Comparison of ENCODE assay signal across 8 cellular contexts in the genomic region with DNA sequence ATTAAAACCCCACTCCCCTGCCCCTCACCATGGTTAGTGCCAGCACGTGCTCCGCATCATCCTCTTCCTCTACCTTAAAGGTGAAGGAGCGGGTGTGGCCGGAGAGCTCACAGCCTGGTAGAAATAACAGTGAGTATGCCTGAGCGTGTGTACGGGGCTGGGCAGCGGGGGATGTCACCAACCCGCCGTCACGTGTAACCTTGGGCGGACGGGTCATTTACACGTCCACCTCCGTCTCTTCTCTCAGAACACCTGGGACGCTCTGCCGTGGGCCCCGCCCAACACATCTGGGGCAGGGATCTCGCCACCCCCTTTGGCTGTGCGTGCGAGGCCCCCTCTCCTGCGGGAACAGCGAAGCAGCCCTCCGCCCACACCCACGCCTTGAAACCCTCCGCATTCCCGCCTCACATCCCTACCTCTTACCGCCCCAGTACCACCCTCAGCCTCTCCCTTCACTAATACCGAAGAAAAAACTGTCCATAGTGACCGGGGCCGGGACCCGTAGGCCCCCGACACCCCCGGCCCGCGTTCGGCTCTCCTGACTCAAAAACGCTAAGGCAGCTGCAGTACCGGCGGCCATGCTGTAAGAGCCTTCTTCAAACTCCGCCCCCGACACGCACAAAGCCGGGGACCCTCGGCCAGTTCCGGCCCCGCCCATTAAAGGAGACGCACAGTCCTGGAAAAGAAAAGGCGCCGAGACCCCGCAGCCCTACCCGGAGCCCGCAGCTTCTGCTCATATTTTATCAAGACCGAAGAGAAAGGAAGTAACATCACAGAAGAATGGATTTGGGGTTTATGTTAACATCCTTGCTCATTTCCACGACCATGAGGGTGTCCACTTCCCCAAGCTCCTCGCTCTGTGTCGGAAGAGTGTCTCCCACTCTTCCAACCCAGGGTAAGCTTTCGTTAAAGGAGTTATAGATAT. TPM values are rescaled to one million over a fixed set of nuclear protein-coding genes. Genes with fewer than 3 reads are reported as not detected.
DNase-seq lines count a peak whose midpoint lies in the region; ATAC-seq and TF ChIP-seq lines count a peak whose summit lies in the region.

A gene with protein sequence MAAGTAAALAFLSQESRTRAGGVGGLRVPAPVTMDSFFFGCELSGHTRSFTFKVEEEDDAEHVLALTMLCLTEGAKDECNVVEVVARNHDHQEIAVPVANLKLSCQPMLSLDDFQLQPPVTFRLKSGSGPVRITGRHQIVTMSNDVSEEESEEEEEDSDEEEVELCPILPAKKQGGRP (minus strand): TSS at position 636 of the 925 bp plus-strand sequence. CDS start 56 bp downstream, at position 580.

- H3K4me3 ChIP-seq in DND-41 (ENCODE audit: low read depth in 1 of 2, low read length in 2 of 2), result peak within 1 kb of the TSS; percentile 94 to 99
- peak within 1 kb of the TSS; percentile 91 for H3K4me3 ChIP-seq in GM23248
- H3K4me3 ChIP-seq in tibial nerve, result peak within 1 kb of the TSS; percentile 46 to 74 (median 64)

- intact Hi-C loops in cardiac septum (cut with DNase I) (loop anchor here (2.0 kb wide), 1 partner anchor 36 kb away; a partner anchor contains a TSS), posterior cingulate gyrus (cut with DNase I) (loop anchor here (10.0 kb wide), 1 partner anchor 568 kb away; no protein-coding TSS in a partner anchor)

- TF ChIP-seq POLR2A in tibial nerve (IDR thresholded peaks at IDR 0.05), result no peak

- H2AFZ ChIP-seq in DND-41 (ENCODE audit: low read depth, low read length) (peak within 1 kb of the TSS; percentile 98), GM23248 (peak within 1 kb of the TSS; percentile 69)

- no peaks in the 10 kb centered on the region for H3K9me3 ChIP-seq in DND-41 (ENCODE audit: insufficient read depth, low read length, severe bottlenecking)
- no peaks in the 10 kb centered on the region for H3K9me3 ChIP-seq in GM23248 (ENCODE audit: low read depth)
- no peaks in the 10 kb centered on the region for H3K9me3 ChIP-seq in tibial nerve

- no peaks in the 10 kb centered on the region for H3K9me2 ChIP-seq in GM23248 (ENCODE audit: insufficient read depth)

- H3K9ac ChIP-seq in DND-41 (ENCODE audit: low read depth, low read length) (peak within 1 kb of the TSS; percentile 78), GM23248 (peak within 1 kb of the TSS; percentile 83)

- H3K27me3 ChIP-seq in DND-41 (ENCODE audit: insufficient read depth, low read length, poor library complexity) (no peaks in the 10 kb centered on the region), GM23248 (replicated peaks; ENCODE audit: insufficient read depth) (no peaks in the 10 kb centered on the region), tibial nerve (peaks cover 0 to 22% of the 10 kb centered on the region in 2 donors)

- H3K4me1 ChIP-seq in DND-41 (ENCODE audit: insufficient read depth, low read length) (peaks cover 39% of the 10 kb centered on the region), GM23248 (ENCODE audit: insufficient read depth) (peaks cover 8% of the 10 kb centered on the region; the same call in 1 of the 2 replicates), tibial nerve (peaks cover 0 to 62% (median 22%) of the 10 kb centered on the region in 4 donors)

- ATAC-seq in DND-41 (ENCODE audit: insufficient read depth, low read depth), result peak; percentile 94

- DNase-seq in DND-41 (peak; percentile 93), GM23248 (peak; percentile 95), MV-4-11 (lab: John Stamatoyannopoulos, UW) (peak; percentile 69), T follicular helper cell (ENCODE audit: low read depth) (peak; percentile 73), cardiac septum (ENCODE audit: low spot score) (peak; percentile 87), posterior cingulate gyrus (peak; percentile 67 to 98 (median 87)), tibial nerve (ENCODE audit: low spot score in 2 of 2) (peak; percentile 65 to 82)
- DNase-seq in activated naive CD8-positive, alpha-beta T cell treated with anti-CD3 and anti-CD28 coated beads, Interleukin-2, amount 50 U/mL, for 16 hours (ENCODE audit: low read depth, low spot score), result peak; percentile 81

- H3K4me2 ChIP-seq in DND-41 (ENCODE audit: insufficient read depth, low read length) (peak within 1 kb of the TSS; percentile 99), GM23248 (ENCODE audit: unreplicated experiment) (peak within 1 kb of the TSS; percentile 97)

- H3K36me3 ChIP-seq in DND-41 (ENCODE audit: insufficient read depth, low read length) (peaks cover 52% of the 10 kb centered on the region), GM23248 (ENCODE audit: low read depth) (peaks cover 35% of the 10 kb centered on the region), tibial nerve (peaks cover 0 to 37% (median 0%) of the 10 kb centered on the region in 3 donors)

- peaks cover 3% of the 10 kb centered on the region for H4K20me1 ChIP-seq in DND-41 (ENCODE audit: insufficient read depth, low read length)
- no peaks in the 10 kb centered on the region for H4K20me1 ChIP-seq in GM23248 (ENCODE audit: insufficient read depth)

- peaks cover 52% of the 10 kb centered on the region for H3F3A ChIP-seq in GM23248 (ENCODE audit: insufficient read depth)

- whole genome bisulfite sequencing in GM23248 (ENCODE audit: low coverage in 1 of 2, low lambda C conversion rate in 2 of 2, missing lambda C conversion rate in 2 of 2), 2 experiments, result 1 to 2% methylated on average over 44 to 57 of the region's 57 CpGs
- WGBS in tibial nerve, 2 donors, result 1 to 2% methylated on average over 40 to 57 of the region's 57 CpGs

- peak in 1 of 2 donors; percentile 59 for TF ChIP-seq EP300 in tibial nerve (IDR thresholded peaks at IDR 0.05)

- TF ChIP-seq CTCF in DND-41 (IDR thresholded peaks at IDR 0.05; ENCODE audit: borderline replicate concordance, extremely low read depth, low read length, poor library complexity, severe bottlenecking) (no peak), tibial nerve (IDR thresholded peaks at IDR 0.05) (no peak)

- H3K27ac ChIP-seq in DND-41 (ENCODE audit: low read length), result peak within 1 kb of the TSS; percentile 79
- H3K27ac ChIP-seq in GM23248, result peak within 1 kb of the TSS; percentile 34
- H3K27ac ChIP-seq in tibial nerve, result peak within 1 kb of the TSS in 3 of 4 donors; percentile 50 to 63 (median 50)

- H3K79me2 ChIP-seq in DND-41 (ENCODE audit: insufficient read depth, low read length), result peaks cover 17% of the 10 kb centered on the region
- H3K79me2 ChIP-seq in GM23248 (ENCODE audit: insufficient read depth), result peaks cover 34% of the 10 kb centered on the region; the same call in 1 of the 2 replicates

- in situ Hi-C loops in GM23248 (cut with MboI), result loop anchor here (10.0 kb wide), 1 partner anchor 178 kb away; no protein-coding TSS in a partner anchor

RNA-seq across cellular contexts. Expression of the gene that starts here (rescaled TPM):
- 62.0 and 69.6 TPM in 2 replicates for total RNA-seq in GM23248 (2014; rRNA removed; shearing (Covaris generic))
- 2.9 and 4.1 TPM in 2 replicates for polyA plus RNA-seq in GM23248 (2016; fragmentation: Nextera tagmentation; extraction: Ambion mirVana)
- 8.9 TPM for total RNA-seq in cardiac septum
- 10 to 100 TPM; 17.5 to 47.7 (median 30.1) TPM for total RNA-seq in tibial nerve

Comparison
In these comparisons a context has a peak if more than half of its experiments do, and no peak if none do; other contexts are left out.
1. Peak in every context shown above with its lines: DNase-seq, ATAC-seq, H3K4me3 ChIP-seq and H3K27ac ChIP-seq.